Comparison of ENCODE assay signal across 8 cellular contexts in the genomic region with DNA sequence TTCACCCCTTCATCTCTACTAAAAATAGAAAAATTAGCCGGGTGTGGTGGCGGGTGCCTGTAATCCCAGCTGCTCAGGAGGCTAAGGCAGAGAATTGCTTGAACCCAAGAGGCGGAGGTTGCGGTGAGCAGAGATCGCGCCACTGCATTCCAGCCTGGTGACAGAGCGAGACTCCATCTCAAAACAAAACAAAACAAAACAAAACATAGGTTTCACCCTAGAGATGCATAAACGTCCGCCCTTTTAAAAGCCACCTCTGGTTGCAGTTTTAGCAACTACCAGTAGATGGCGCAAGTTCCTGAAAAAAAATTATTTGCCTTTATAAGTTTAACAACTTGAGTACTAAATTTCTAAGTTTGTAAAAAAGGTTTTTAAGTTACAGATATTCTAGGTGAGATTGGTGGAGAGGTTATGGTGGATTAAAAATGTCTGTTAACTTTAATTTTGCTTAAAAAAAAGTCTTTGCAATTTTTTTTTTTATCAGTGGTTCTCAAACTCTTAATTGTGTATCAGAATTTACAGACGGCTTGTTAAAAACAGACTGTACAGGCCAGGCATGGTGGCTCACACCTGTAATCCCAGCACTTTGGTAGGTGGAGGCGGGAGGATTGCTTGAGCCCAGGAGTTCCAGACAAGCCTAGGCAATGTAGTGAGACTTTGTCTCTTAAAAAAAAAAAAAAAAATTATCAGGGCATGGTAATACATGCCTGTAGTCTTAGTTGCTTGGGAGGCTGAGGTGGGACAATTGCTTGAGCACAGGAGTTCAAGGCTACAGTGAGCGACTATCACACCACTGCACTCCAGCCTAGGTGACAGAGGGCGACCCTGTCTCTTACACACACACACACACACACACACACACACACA. TPM values are rescaled to one million over a fixed set of nuclear protein-coding genes. Genes with fewer than 3 reads are reported as not detected.
DNase-seq lines count a peak whose midpoint lies in the region; ATAC-seq, FAIRE-seq and TF ChIP-seq lines count a peak whose summit lies in the region.

No MANE protein-coding gene starts in this region.

- H2AK5ac ChIP-seq in H9 (ENCODE audit: insufficient read length, low read length) = no peak overlapping the region

- no peaks in the 10 kb centered on the region for H3K23me2 ChIP-seq in H9 (ENCODE audit: insufficient read length, low read depth, low read length, poor library complexity, severe bottlenecking)

- H2BK20ac ChIP-seq in H9 (ENCODE audit: low read depth, low read length, poor library complexity, severe bottlenecking) = no peak overlapping the region

- H2BK5ac ChIP-seq in H9 (ENCODE audit: insufficient read length, low read length) = no peak overlapping the region

- FAIRE-seq in pancreas (lab: Jason Lieb, UNC) = peak; percentile 84

- H3T11ph ChIP-seq in H9 (ENCODE audit: low read length) = no peak overlapping the region

- H3K9me3 Mint-ChIP-seq in CD4-positive, alpha-beta memory T cell = no peaks in the 10 kb centered on the region
- H3K9me3 Mint-ChIP-seq in H9 = no peaks in the 10 kb centered on the region
- H3K9me3 Mint-ChIP-seq in activated T-cell treated with anti-CD3 and anti-CD28 coated beads, Interleukin-2, amount 50 U/mL, for 24 hours = no peaks in the 10 kb centered on the region

- no peak overlapping the region for H4K91ac ChIP-seq in H9 (ENCODE audit: insufficient read length, low read depth, low read length)

- no peak overlapping the region for H2BK15ac ChIP-seq in H9 (ENCODE audit: low read depth, low read length)

- H3K18ac ChIP-seq in H9 (ENCODE audit: insufficient read length, low read depth, low read length) = no peak overlapping the region

- H3K9me3 ChIP-seq in CD4-positive, alpha-beta memory T cell (ENCODE audit: control insufficient read depth in 1 of 2, low read length in 2 of 2) = no peaks in the 10 kb centered on the region
- H3K9me3 ChIP-seq in H9 (ENCODE audit: control insufficient read depth, low read depth, low read length) (no peaks in the 10 kb centered on the region), pancreas (no peaks in the 10 kb centered on the region)

- peaks cover 37 to 60% (median 47%) of the 10 kb centered on the region in 4 donors for H3K4me1 Mint-ChIP-seq in CD4-positive, alpha-beta memory T cell
- H3K4me1 Mint-ChIP-seq in H9 = no peaks in the 10 kb centered on the region
- peaks cover 60% of the 10 kb centered on the region for H3K4me1 Mint-ChIP-seq in activated T-cell treated with anti-CD3 and anti-CD28 coated beads, Interleukin-2, amount 50 U/mL, for 24 hours (ENCODE audit: low read depth)

- H3K56ac ChIP-seq in H9 (ENCODE audit: insufficient read length, low read depth, low read length) = no peak overlapping the region

- TF ChIP-seq CTCF in H9 (conservative IDR thresholded peaks at IDR 0.05) (peak; percentile 87), pancreas (IDR thresholded peaks at IDR 0.05) (peak; percentile 57 to 85 (median 72))

- H3K14ac ChIP-seq in H9 (ENCODE audit: insufficient read depth, low read length) = no peak overlapping the region

- no peak overlapping the region for H4K5ac ChIP-seq in H9 (ENCODE audit: insufficient read length, low read depth, low read length)

- peak overlapping the region in 7 of 8 donors; percentile 4 to 76 (median 28) for H3K4me3 Mint-ChIP-seq in CD4-positive, alpha-beta memory T cell
- no peak overlapping the region for H3K4me3 Mint-ChIP-seq in H9
- H3K4me3 Mint-ChIP-seq in activated T-cell treated with anti-CD3 and anti-CD28 coated beads, Interleukin-2, amount 50 U/mL, for 24 hours = no peak overlapping the region

- H2BK120ac ChIP-seq in H9 (ENCODE audit: low read depth, low read length, poor library complexity, severe bottlenecking) = no peak overlapping the region

- intact Hi-C loops in CD4-positive, alpha-beta memory T cell (cut with micrococcal nuclease) = loop anchor here (1.0 to 5.0 kb wide), 8 partner anchors 32 to 757 kb away; no protein-coding TSS in a partner anchor
- intact Hi-C loops in pancreas (cut with DNase I) = no loop called here

- CTCF ChIA-PET in CD4-positive, alpha-beta memory T cell (lab: Charles Lee; ENCODE audit: partially characterized antibody) = interaction anchor here (1.1 to 2.1 kb wide), 5 partner anchors 22 to 299 kb away, joined by 3 to 12 read pairs (median 5); no protein-coding TSS in a partner anchor

- H3K27me3 Mint-ChIP-seq in CD4-positive, alpha-beta memory T cell = no peaks in the 10 kb centered on the region
- no peaks in the 10 kb centered on the region for H3K27me3 Mint-ChIP-seq in H9 (ENCODE audit: low read depth)
- H3K27me3 Mint-ChIP-seq in activated T-cell treated with anti-CD3 and anti-CD28 coated beads, Interleukin-2, amount 50 U/mL, for 24 hours = no peaks in the 10 kb centered on the region

- H3K4ac ChIP-seq in H9 (ENCODE audit: low read depth, low read length) = no peak overlapping the region

- no peaks in the 10 kb centered on the region; the same call in 1 of the 2 replicates for H3K79me2 ChIP-seq in H9 (ENCODE audit: insufficient read depth, low read length)

- peaks cover 24 to 26% of the 10 kb centered on the region in 2 donors for H3K36me3 Mint-ChIP-seq in CD4-positive, alpha-beta memory T cell
- H3K36me3 Mint-ChIP-seq in H9 (ENCODE audit: insufficient read depth in 1 of 3, low read depth in 3 of 3) = peaks cover 10 to 36% (median 36%) of the 10 kb centered on the region in 3 experiments; a peak in 6 of 7 replicates
- H3K36me3 Mint-ChIP-seq in activated T-cell treated with anti-CD3 and anti-CD28 coated beads, Interleukin-2, amount 50 U/mL, for 24 hours (ENCODE audit: low read depth) = peaks cover 66% of the 10 kb centered on the region

- no peaks in the 10 kb centered on the region for H3K27me3 ChIP-seq in CD4-positive, alpha-beta memory T cell (ENCODE audit: insufficient read depth, low read length)
- no peaks in the 10 kb centered on the region for H3K27me3 ChIP-seq in H9 (ENCODE audit: insufficient read depth, low read length)
- H3K27me3 ChIP-seq in pancreas = no peaks in the 10 kb centered on the region

- peaks cover 51% of the 10 kb centered on the region for H3K4me1 ChIP-seq in CD4-positive, alpha-beta memory T cell (ENCODE audit: insufficient read depth, low read length)
- H3K4me1 ChIP-seq in H9 (ENCODE audit: insufficient read depth, low read length) = no peaks in the 10 kb centered on the region
- H3K4me1 ChIP-seq in pancreas = no peaks in the 10 kb centered on the region

- H4K20me1 ChIP-seq in H9 (ENCODE audit: control insufficient read depth, insufficient read depth, insufficient read length) = no peaks in the 10 kb centered on the region

- no CpG with 5 or more reads among the region's 14 CpGs for whole genome bisulfite sequencing in H9 (ENCODE audit: extremely low coverage, insufficient read length, low lambda C conversion rate)
- 51 to 53% methylated on average over 14 of the region's 14 CpGs for WGBS in pancreas, 2 donors

- peak overlapping the region; percentile 65 for H3K27ac ChIP-seq in CD4-positive, alpha-beta memory T cell (ENCODE audit: low read depth, low read length)
- H3K27ac ChIP-seq in H9 (ENCODE audit: insufficient read length, low read depth, low read length) (no peak overlapping the region), pancreas (no peak overlapping the region)

- H2AFZ ChIP-seq in H9 (ENCODE audit: low read length) = no peak overlapping the region

- H4K8ac ChIP-seq in H9 (replicated peaks; ENCODE audit: insufficient read length, low read depth, low read length) = no peak overlapping the region

- no peak overlapping the region for H3K4me2 ChIP-seq in H9 (ENCODE audit: insufficient read depth, insufficient read length, low read length)

- H2BK12ac ChIP-seq in H9 (ENCODE audit: insufficient read length, low read depth, low read length) = peak overlapping the region; percentile 28

- H3K36me3 ChIP-seq in CD4-positive, alpha-beta memory T cell (ENCODE audit: insufficient read depth, low read length) = no peaks in the 10 kb centered on the region
- peaks cover 0 to 32% (median 0%) of the 10 kb centered on the region in 3 donors for H3K36me3 ChIP-seq in pancreas

- no peak overlapping the region for H3K4me3 ChIP-seq in CD4-positive, alpha-beta memory T cell (ENCODE audit: low read length in 2 of 2)
- H3K4me3 ChIP-seq in pancreas = no peak overlapping the region

- ATAC-seq in pancreas (peak; percentile 50 to 78 (median 70)), GM19397 (IDR thresholded peaks at IDR 0.05; ENCODE audit: unreplicated experiment) (no peak)

- no peak overlapping the region for H3K9ac ChIP-seq in H9 (ENCODE audit: extremely low read depth, insufficient read length, low read length)

- POLR2A ChIA-PET in CD4-positive, alpha-beta memory T cell (lab: Charles Lee; ENCODE audit: partially characterized antibody) = interaction anchor here (1.5 kb wide), 1 partner anchor 38 kb away, joined by 3 read pairs; no protein-coding TSS in a partner anchor

- DNase-seq in CD4-positive, alpha-beta memory T cell = peak; percentile 75 to 78 (median 76)
- peak; percentile 47 for DNase-seq in H9
- peak; percentile 18 for DNase-seq in NOMO-1 treated with dmso at 0.1 percent for 144 hours (lab: John Stamatoyannopoulos, UW; ENCODE audit: unreplicated experiment)
- peak; percentile 44 for DNase-seq in activated T-cell treated with anti-CD3 and anti-CD28 coated beads, Interleukin-2, amount 50 U/mL, for 24 hours
- DNase-seq in fibroblast of peridontal ligament (ENCODE audit: extremely low read depth) = peak; percentile 75
- DNase-seq in pancreas = peak in 1 of 6 donors; percentile 32
- DNase-seq in cortex of kidney (lab: John Stamatoyannopoulos, UW) = no peak

- H3K23ac ChIP-seq in H9 (ENCODE audit: insufficient read length, low read depth, low read length) = no peak overlapping the region

- peak overlapping the region; percentile 79 to 97 (median 92) for H3K27ac Mint-ChIP-seq in CD4-positive, alpha-beta memory T cell
- peak overlapping the region; percentile 22 to 83 (median 63); a peak in 3 of 7 replicates for H3K27ac Mint-ChIP-seq in H9
- H3K27ac Mint-ChIP-seq in activated T-cell treated with anti-CD3 and anti-CD28 coated beads, Interleukin-2, amount 50 U/mL, for 24 hours = peak overlapping the region; percentile 75

- H3K79me1 ChIP-seq in H9 (ENCODE audit: insufficient read depth, low read depth, low read length, poor library complexity, severe bottlenecking) = peaks cover 11% of the 10 kb centered on the region

RNA-seq across cellular contexts. Expression of gene NAA16, which starts 42.1 kb away (rescaled TPM):
- 10 to 100 TPM; 62.3 to 62.5 TPM for total RNA-seq in CD4-positive, alpha-beta memory T cell
- polyA plus RNA-seq in CD4-positive, alpha-beta memory T cell = 10 to 100 TPM in 1 of 2 donors, 1 to 10 TPM in 1; 8.6 to 17.1 TPM
- total RNA-seq in H9 (2021) (37.7 and 40.0 TPM in 2 replicates), pancreas (10 to 100 TPM; 20.5 to 46.9 (median 24.0) TPM)
- 10 to 100 TPM; 20.3 to 25.7 TPM for polyA plus RNA-seq in pancreas

Comparison
In these comparisons a context has a peak if more than half of its experiments do, and no peak if none do; other contexts are left out.
1. H3K4me3 Mint-ChIP-seq: peak in CD4-positive, alpha-beta memory T cell (7 of 8); none in H9 (0 of 2) and activated T-cell treated with anti-CD3 and anti-CD28 coated beads, Interleukin-2, amount 50 U/mL, for 24 hours (single experiment).
2. Peak in every context shown above with its lines, with median percentiles within 50 percentile points of each other: H3K27ac Mint-ChIP-seq.